20 cellular contexts compared by ENCODE assay signal in genomic region chr4:60195256-60195655, GRCh38.
"Had no signal": no experiment of that assay in that cellular context is flagged by ENCODE, and none has a peak within 500 bp of the region (broad histone marks: within the 10 kb centered on the region; RNA-seq: fewer than 3 reads in every experiment).

No MANE protein-coding gene starts in this region.

- H3K4me3 ChIP-seq: MG63, SJCRH30, SK-N-MC had no signal

- H3K9me3 ChIP-seq: MG63, SJCRH30 had no signal

- H3K27me3 ChIP-seq: MG63, SJCRH30 had no signal

- H3K36me3 ChIP-seq: MG63, SJCRH30 had no signal

- DNase-seq: KBM-7, MG63, NCI-H1092, NCI-H1105 treated with DMSO at 0.1 percent for 48 hours, NCI-H1417 treated with DMSO at 0.1 percent for 48 hours, NCI-H146, NCI-H1694 treated with DMSO at 0.1 percent for 48 hours, NCI-H1930, NCI-H2081, NCI-H2171, NCI-H226, NCI-H446, NCI-H510A, NCI-H524 treated with DMSO at 0.1 percent for 48 hours, NCI-H69, NCI-H774, SHP77 treated with DMSO at 0.1 percent for 48 hours, SJCRH30 had no signal

- H3K27ac ChIP-seq: RWPE1, SJCRH30, SK-N-MC had no signal
